Comparison of ENCODE assay signal across 8 cellular contexts in genomic region chr15:55498109-55498938, GRCh38. TPM values are rescaled to one million over a fixed set of nuclear protein-coding genes. Genes with fewer than 3 reads are reported as not detected.
A peak's percentile ranks its signal among the peaks of the same experiment; 100 is the strongest.
DNase-seq lines count a peak whose midpoint lies in the region; ATAC-seq and TF ChIP-seq lines count a peak whose summit lies in the region.
"Not testable (repeated sequence)": the region's sequence is repeated elsewhere in the genome, so short reads cannot be mapped to it uniquely, and the experiment has no call there.

No MANE protein-coding gene starts in this region.

- not testable (repeated sequence) for H3K9me3 ChIP-seq in duodenal mucosa (ENCODE audit: control insufficient read depth in 1 of 2, low read length in 2 of 2)

- peak overlapping the region; percentile 25 to 51 for H3K9ac ChIP-seq in duodenal mucosa (ENCODE audit: low read depth in 1 of 2, low read length in 2 of 2)

- H3K4me1 ChIP-seq in duodenal mucosa (ENCODE audit: control insufficient read depth in 1 of 2, insufficient read depth in 2 of 2, low read length in 2 of 2), result not testable (repeated sequence)

- not testable (repeated sequence) for H3K27me3 ChIP-seq in duodenal mucosa (ENCODE audit: control insufficient read depth in 1 of 2, insufficient read depth in 2 of 2, low read length in 2 of 2)

- TF ChIP-seq CTCF in C4-2B (conservative IDR thresholded peaks at IDR 0.05); lower leg skin (IDR thresholded peaks at IDR 0.05): not testable (repeated sequence)

- ATAC-seq in GM19372 (IDR thresholded peaks at IDR 0.05; ENCODE audit: low read depth, unreplicated experiment) (peak; percentile 99), HG03460 (IDR thresholded peaks at IDR 0.05; ENCODE audit: unreplicated experiment) (peak; percentile 99)

- H3K27ac ChIP-seq in C4-2B, result peak overlapping the region; percentile 42
- H3K27ac ChIP-seq in duodenal mucosa (ENCODE audit: low read depth, low read length), result not testable (repeated sequence)

- intact Hi-C loops in lower leg skin (cut with DNase I; ENCODE audit: low total_unique reads), result loop anchor here (5.0 kb wide), 1 partner anchor 1531 kb away; no protein-coding TSS in a partner anchor

- TF ChIP-seq POLR2A in lower leg skin (IDR thresholded peaks at IDR 0.05), result not testable (repeated sequence)

- H3K36me3 ChIP-seq in duodenal mucosa (ENCODE audit: control insufficient read depth in 1 of 2, insufficient read depth in 2 of 2, low read length in 2 of 2), result not testable (repeated sequence)

- peak overlapping the region; percentile 97 to 98 for H3K4me3 ChIP-seq in duodenal mucosa (ENCODE audit: low read depth in 1 of 2, low read length in 2 of 2)
- H3K4me3 ChIP-seq in lower leg skin (ENCODE audit: low read depth, poor library complexity, severe bottlenecking), result peak overlapping the region; percentile 52

- DNase-seq in NCI-H748 (lab: John Stamatoyannopoulos, UW; ENCODE audit: unreplicated experiment), result peak; percentile 89
- peak; percentile 77 to 84 for DNase-seq in activated CD4-positive, alpha-beta T cell treated with anti-CD3 and anti-CD28 coated beads, Interleukin-2, amount 50 U/mL, for 48 hours
- peak; percentile 71 to 94 for DNase-seq in lower leg skin (ENCODE audit: low spot score in 2 of 2)
- DNase-seq in stimulated activated CD4-positive, alpha-beta T cell treated with anti-CD3 and anti-CD28 coated beads, Interleukin-2, amount 100 ng/mL, for 48 hours, result peak; percentile 64 to 68

- 11 to 12% methylated on average over 49 to 55 of the region's 55 CpGs for WGBS in lower leg skin, 2 donors

RNA-seq across cellular contexts. Expression of gene DNAAF4, which starts 9.7 kb away (rescaled TPM):
- total RNA-seq in lower leg skin, result 1 to 10 TPM in 1 of 4 donors, under 1 TPM in 3; 0.34 to 1.2 (median 0.49) TPM
